2 cellular contexts compared by ENCODE assay signal in genomic region chr2:9573840-9574239, GRCh38.
TF ChIP-seq lines count a peak whose summit lies in the region.

No MANE protein-coding gene starts in this region.

TF ChIP-seq in IMR-90, 13 proteins besides CTCF, POLR2A, EP300 and RAD21:
- no peak for TF ChIP-seq NFE2L2 (IDR thresholded peaks at IDR 0.05; ENCODE audit: low read depth, low read length)
- TF ChIP-seq USF2 (IDR thresholded peaks at IDR 0.05; ENCODE audit: low read depth, low read length): no peak
- TF ChIP-seq RCOR1 (IDR thresholded peaks at IDR 0.05; ENCODE audit: insufficient replicate concordance, low read length): no peak
- TF ChIP-seq CHD1 (IDR thresholded peaks at IDR 0.05; ENCODE audit: low read depth, low read length): no peak
- TF ChIP-seq CEBPB (IDR thresholded peaks at IDR 0.05; ENCODE audit: low read depth, low read length): no peak
- TF ChIP-seq RFX5 (IDR thresholded peaks at IDR 0.05; ENCODE audit: low read depth, low read length): no peak
- TF ChIP-seq ELK1 (IDR thresholded peaks at IDR 0.05; ENCODE audit: borderline replicate concordance, low read depth, low read length): no peak
TF ChIP-seq in IMR-90: peak in this region for 0.

TF ChIP-seq in K562, 482 proteins besides CTCF, POLR2A, EP300 and RAD21:
- no peak for TF ChIP-seq ZBTB12 (CRISPR knock-in tag; IDR thresholded peaks at IDR 0.05)
- no peak for TF ChIP-seq SIN3A (IDR thresholded peaks at IDR 0.05; ENCODE audit: borderline replicate concordance in 2 of 2, control insufficient read depth in 1 of 2, low read depth in 2 of 2, low read length in 2 of 2)
- TF ChIP-seq E2F8 (IDR thresholded peaks at IDR 0.05; ENCODE audit: low read depth, partially characterized antibody): no peak
- TF ChIP-seq ZNF24 (IDR thresholded peaks at IDR 0.05): no peak
- TF ChIP-seq RERE (CRISPR knock-in tag; IDR thresholded peaks at IDR 0.05; ENCODE audit: borderline replicate concordance): no peak
- no peak for TF ChIP-seq CXXC5 (CRISPR knock-in tag; IDR thresholded peaks at IDR 0.05)
TF ChIP-seq in K562: peak in this region for 0.
